In genomic region chr3:61894988-61895935, GRCh38 we compare ENCODE assay signal across 1 cellular context.
TF ChIP-seq lines count a peak whose summit lies in the region.

No MANE protein-coding gene starts in this region.

TF ChIP-seq in GM12878, 131 proteins besides CTCF, POLR2A, EP300 and RAD21 (continued from another document):
- 0 out of 2 replicates have a peak, but pooled peaks have one; percentile 78 for TF ChIP-seq GATAD2B (conservative IDR thresholded peaks at IDR 0.05; ENCODE audit: low read depth)
- TF ChIP-seq CUX1 (IDR thresholded peaks at IDR 0.05; ENCODE audit: insufficient replicate concordance, low read depth, low read length), result no peak
- TF ChIP-seq ZBTB4 (CRISPR knock-in tag; IDR thresholded peaks at IDR 0.05), result no peak
- peak; percentile 96 for TF ChIP-seq RELB (IDR thresholded peaks at IDR 0.05; ENCODE audit: low read depth)
- peak; percentile 93 for TF ChIP-seq PKNOX1 (IDR thresholded peaks at IDR 0.05)
- no peak for TF ChIP-seq ZZZ3 (IDR thresholded peaks at IDR 0.05; ENCODE audit: control insufficient read depth, insufficient read length, low read depth)
